In genomic region chr22:24315367-24315781, GRCh38 we compare ENCODE assay signal across 19 cellular contexts. TPM values are rescaled to one million over a fixed set of nuclear protein-coding genes. Genes with fewer than 3 reads are reported as not detected.
DNase-seq lines count a peak whose midpoint lies in the region; ATAC-seq and TF ChIP-seq lines count a peak whose summit lies in the region.
"Had no signal": no experiment of that assay in that cellular context is flagged by ENCODE, and none has a peak within 500 bp of the region (broad histone marks: within the 10 kb centered on the region; RNA-seq: fewer than 3 reads in every experiment).

No MANE protein-coding gene starts in this region.

- H3K4me1 Mint-ChIP-seq in GM23338, result peaks cover 14% of the 10 kb centered on the region

- peak; percentile 20 for DNase-seq in AG09309 (ENCODE audit: low read depth)
- DNase-seq in GM23338 (ENCODE audit: low spot score), result no peak
- no peak for DNase-seq in WERI-Rb-1
- DNase-seq in fibroblast of villous mesenchyme (ENCODE audit: low read depth), result peak; percentile 99
- DNase-seq in foreskin melanocyte, result no peak
- DNase-seq in glomerular visceral epithelial cell (ENCODE audit: extremely low spot score), result no peak
- DNase-seq in SHP77 (lab: John Stamatoyannopoulos, UW), result no peak
- DNase-seq in stimulated activated CD4-positive, alpha-beta T cell treated with anti-CD3 and anti-CD28 coated beads, Interleukin-4, amount 100 ng/mL, for 24 hours, result no peak
- DNase-seq: activated CD4-positive, alpha-beta T cell treated with anti-CD3 and anti-CD28 coated beads, Interleukin-2, amount 50 U/mL, for 1 hour; activated naive CD8-positive, alpha-beta T cell treated with anti-CD3 and anti-CD28 coated beads, Interleukin-2, amount 10 ng/mL, durations not matched to agents 7 days and 5 days; activated T-cell treated with anti-CD3 and anti-CD28 coated beads, Interleukin-2, amount 50 U/mL, for 1 hour; effector memory CD4-positive, alpha-beta T cell; GOT3; NCI-H1417 treated with DMSO at 0.1 percent for 48 hours; NK-92 treated with Interleukin-12 subunit alpha and Interleukin-12 subunit beta, amount 100 ng/mL, for 24 hours; stimulated activated CD4-positive, alpha-beta T cell treated with anti-CD3 and anti-CD28 coated beads, Interleukin-2, amount 100 ng/mL, for 48 hours had no signal

- H3K27me3 ChIP-seq in GM23338 (ENCODE audit: insufficient read depth), result no peaks in the 10 kb centered on the region
- no peaks in the 10 kb centered on the region for H3K27me3 ChIP-seq in WERI-Rb-1 (ENCODE audit: insufficient read depth, low read depth, severe bottlenecking)
- H3K27me3 ChIP-seq: suprapubic skin had no signal

- peaks cover 4% of the 10 kb centered on the region; the same call in 2 of the 3 replicates for H3K9me3 Mint-ChIP-seq in GM23338
- H3K9me3 Mint-ChIP-seq: activated naive CD8-positive, alpha-beta T cell treated with anti-CD3 and anti-CD28 coated beads, Interleukin-2, amount 10 ng/mL, durations not matched to agents 7 days and 5 days had no signal

- H3K9me3 ChIP-seq in WERI-Rb-1 (ENCODE audit: severe bottlenecking), result no peaks in the 10 kb centered on the region
- H3K9me3 ChIP-seq: suprapubic skin had no signal

- H3K4me3 ChIP-seq in AG09309 (ENCODE audit: control insufficient read depth, low read depth, low read length) (no peak overlapping the region), GM23338 (no peak overlapping the region), WERI-Rb-1 (ENCODE audit: low read depth, low read length) (no peak overlapping the region), fibroblast of villous mesenchyme (ENCODE audit: low read depth, low read length) (no peak overlapping the region)
- H3K4me3 ChIP-seq: suprapubic skin had no signal

- no peaks in the 10 kb centered on the region for H3F3A ChIP-seq in GM23338 (replicated peaks; ENCODE audit: low read depth)

- peaks cover 62% of the 10 kb centered on the region for H3K36me3 Mint-ChIP-seq in GM23338 (ENCODE audit: low read depth)

- H3K79me2 ChIP-seq in GM23338 (replicated peaks; ENCODE audit: insufficient read depth), result peaks cover 12% of the 10 kb centered on the region

- no peaks in the 10 kb centered on the region for H3K9me2 ChIP-seq in GM23338 (ENCODE audit: insufficient read depth)

- no peak overlapping the region for H3K4me2 ChIP-seq in GM23338

- no peaks in the 10 kb centered on the region for H3K27me3 Mint-ChIP-seq in GM23338 (ENCODE audit: insufficient read depth, low read depth, poor library complexity)
- H3K27me3 Mint-ChIP-seq: activated naive CD8-positive, alpha-beta T cell treated with anti-CD3 and anti-CD28 coated beads, Interleukin-2, amount 10 ng/mL, durations not matched to agents 7 days and 5 days had no signal

- H3K27ac ChIP-seq in GM23338 (ENCODE audit: low read depth) (no peak overlapping the region), WERI-Rb-1 (peak overlapping the region; percentile 70)
- H3K27ac ChIP-seq: suprapubic skin had no signal

- no peaks in the 10 kb centered on the region for H4K20me1 ChIP-seq in GM23338 (replicated peaks; ENCODE audit: insufficient read depth)

- ATAC-seq in GM23338, result no peak
- ATAC-seq: left lobe of liver, sciatic nerve had no signal

- peak overlapping the region; percentile 26 for H3K27ac Mint-ChIP-seq in GM23338
- H3K27ac Mint-ChIP-seq: activated naive CD8-positive, alpha-beta T cell treated with anti-CD3 and anti-CD28 coated beads, Interleukin-2, amount 10 ng/mL, durations not matched to agents 7 days and 5 days had no signal

- no peak overlapping the region for H3K4me3 Mint-ChIP-seq in GM23338
- H3K4me3 Mint-ChIP-seq: activated naive CD8-positive, alpha-beta T cell treated with anti-CD3 and anti-CD28 coated beads, Interleukin-2, amount 10 ng/mL, durations not matched to agents 7 days and 5 days had no signal

- H3K4me1 ChIP-seq in GM23338 (ENCODE audit: insufficient read depth), result no peaks in the 10 kb centered on the region
- H3K4me1 ChIP-seq: suprapubic skin had no signal

- TF ChIP-seq CTCF in AG09309 (IDR thresholded peaks at IDR 0.05; ENCODE audit: control insufficient read depth, insufficient read depth, low read depth, low read length, missing control alignments), result no peak
- no peak for TF ChIP-seq CTCF in GM23338 (conservative IDR thresholded peaks at IDR 0.05; ENCODE audit: low read depth in 2 of 2)
- TF ChIP-seq CTCF in WERI-Rb-1 (IDR thresholded peaks at IDR 0.05; ENCODE audit: low read depth, low read length), result no peak
- no peak for TF ChIP-seq CTCF in fibroblast of villous mesenchyme (IDR thresholded peaks at IDR 0.05; ENCODE audit: insufficient read depth, low read depth, low read length)

- H3K36me3 ChIP-seq in GM23338 (ENCODE audit: insufficient read depth), result peaks cover 14% of the 10 kb centered on the region
- peaks cover 46% of the 10 kb centered on the region for H3K36me3 ChIP-seq in WERI-Rb-1

- no peak overlapping the region for H2AFZ ChIP-seq in GM23338

TF ChIP-seq in GM23338, 12 proteins besides CTCF, POLR2A, EP300 and RAD21:
- TF ChIP-seq ZNF114 (CRISPR knock-in tag; IDR thresholded peaks at IDR 0.05) (no peak), STAT1 (IDR thresholded peaks at IDR 0.05; ENCODE audit: unreplicated experiment) (no peak), CREB1 (CRISPR knock-in tag; IDR thresholded peaks at IDR 0.05; ENCODE audit: low read depth) (no peak), ZNF462 (CRISPR knock-in tag; IDR thresholded peaks at IDR 0.05) (no peak), NANOG (IDR thresholded peaks at IDR 0.05; ENCODE audit: borderline replicate concordance) (no peak)

RNA-seq across cellular contexts. Expression of gene SPECC1L, which starts 44.7 kb away (rescaled TPM):
- 35.2 and 44.7 TPM in 2 replicates for total RNA-seq in GM23338 (2014; rRNA removed; shearing (Covaris generic))
- polyA plus RNA-seq in GM23338 (2016; fragmentation: Nextera tagmentation; extraction: Ambion mirVana), result 17.9 and 24.3 TPM in 2 replicates
- 30.3 and 40.2 TPM in 2 replicates for total RNA-seq in fibroblast of villous mesenchyme

Comparison
In these comparisons a context has a peak if more than half of its experiments do, and no peak if none do; other contexts are left out.
1. DNase-seq: peak in AG09309 (single experiment) and fibroblast of villous mesenchyme (single experiment); none in GM23338 (single experiment), WERI-Rb-1 (single experiment), foreskin melanocyte (single experiment), glomerular visceral epithelial cell (single experiment), SHP77 (0 of 2) and stimulated activated CD4-positive, alpha-beta T cell treated with anti-CD3 and anti-CD28 coated beads, Interleukin-4, amount 100 ng/mL, for 24 hours (single experiment).